8 cellular contexts compared by ENCODE assay signal in the genomic region with DNA sequence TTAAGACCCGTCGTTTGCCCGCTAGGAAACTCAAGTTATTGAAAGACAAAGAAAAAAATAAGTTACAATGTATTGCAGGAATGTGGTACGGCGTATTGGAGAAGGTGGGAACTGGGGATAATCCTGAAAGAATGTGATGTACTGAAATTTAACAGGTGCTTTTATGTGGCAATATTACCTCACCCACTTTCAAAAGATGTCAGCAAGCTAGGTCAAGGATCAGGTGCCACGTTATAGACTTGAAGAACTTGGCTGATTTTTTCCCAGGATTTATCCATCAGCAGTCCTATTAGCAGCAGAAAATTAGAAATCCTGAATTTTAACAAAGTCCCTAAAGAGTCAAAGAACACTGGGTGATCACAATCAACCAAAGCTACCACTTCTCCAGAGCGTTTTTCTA. TPM values are rescaled to one million over a fixed set of nuclear protein-coding genes. Genes with fewer than 3 reads are reported as not detected.
A peak's percentile ranks its signal among the peaks of the same experiment; 100 is the strongest.
DNase-seq lines count a peak whose midpoint lies in the region; ATAC-seq and TF ChIP-seq lines count a peak whose summit lies in the region.
"Not testable (repeated sequence)": the region's sequence is repeated elsewhere in the genome, so short reads cannot be mapped to it uniquely, and the experiment has no call there.

No MANE protein-coding gene starts in this region.

- not testable (repeated sequence) for H2BK5ac ChIP-seq in mesendoderm (ENCODE audit: low read length)

- DNase-seq in ACHN: peak; percentile 38
- peak; percentile 17 for DNase-seq in GM13977 (ENCODE audit: low spot score)
- DNase-seq in M059J (ENCODE audit: low read depth): peak; percentile 28
- not testable (repeated sequence) for DNase-seq in WTC11 (ENCODE audit: low spot score); breast epithelium (ENCODE audit: low spot score in 2 of 2); mesendoderm

- H3K36me3 ChIP-seq in breast epithelium; gastroesophageal sphincter; mesendoderm (ENCODE audit: control insufficient read depth, insufficient read depth, low read length); skeletal muscle satellite cell (ENCODE audit: insufficient read depth, low read length): not testable (repeated sequence)

- not testable (repeated sequence) for H2AK5ac ChIP-seq in mesendoderm (ENCODE audit: low read length)

- not testable (repeated sequence) for H3K4ac ChIP-seq in mesendoderm (ENCODE audit: low read depth, low read length)

- H3K4me3 ChIP-seq in breast epithelium: peak overlapping the region; percentile 75 to 87 (median 84)
- peak overlapping the region; percentile 70 to 100 for H3K4me3 ChIP-seq in gastroesophageal sphincter
- peak overlapping the region; percentile 85 for H3K4me3 ChIP-seq in mesendoderm (ENCODE audit: low read length)
- H3K4me3 ChIP-seq in skeletal muscle satellite cell (ENCODE audit: low read length): peak overlapping the region; percentile 79

- intact Hi-C loops in breast epithelium (cut with DNase I; ENCODE audit: low total_unique reads): not testable (repeated sequence)

- POLR2A ChIA-PET in WTC11 (lab: Charles Lee): interaction anchor here (0.6 kb wide), 1 partner anchor 236 kb away, joined by 4 read pairs; no protein-coding TSS in a partner anchor

- H3K4me2 ChIP-seq in mesendoderm (ENCODE audit: low read length) (peak overlapping the region; percentile 79), skeletal muscle satellite cell (ENCODE audit: low read length) (peak overlapping the region; percentile 72)

- not testable (repeated sequence) for TF ChIP-seq EP300 in gastroesophageal sphincter (IDR thresholded peaks at IDR 0.05)

- peak overlapping the region; percentile 98 for H3K27ac Mint-ChIP-seq in WTC11

- H3K23ac ChIP-seq in mesendoderm (ENCODE audit: low read length): not testable (repeated sequence)

- not testable (repeated sequence) for TF ChIP-seq POLR2A in breast epithelium (IDR thresholded peaks at IDR 0.05); gastroesophageal sphincter (IDR thresholded peaks at IDR 0.05)

- H3K4me1 Mint-ChIP-seq in WTC11: peaks cover 18% of the 10 kb centered on the region

- not testable (repeated sequence) for H3K9me3 Mint-ChIP-seq in WTC11

- H3K79me2 ChIP-seq in mesendoderm (ENCODE audit: control insufficient read depth, insufficient read depth, low read length): not testable (repeated sequence)

- H3K79me1 ChIP-seq in mesendoderm (ENCODE audit: low read length): not testable (repeated sequence)

- not testable (repeated sequence) for TF ChIP-seq CTCF in GM13977 (IDR thresholded peaks at IDR 0.05; ENCODE audit: extremely low read depth, insufficient read depth, missing control alignments); WTC11 (IDR thresholded peaks at IDR 0.05); breast epithelium (IDR thresholded peaks at IDR 0.05); gastroesophageal sphincter (IDR thresholded peaks at IDR 0.05)

- not testable (repeated sequence) for H2BK15ac ChIP-seq in mesendoderm (replicated peaks; ENCODE audit: low read depth)

- H3K9me3 ChIP-seq in breast epithelium; gastroesophageal sphincter; skeletal muscle satellite cell (replicated peaks; ENCODE audit: low read length): not testable (repeated sequence)

- H3K27me3 ChIP-seq in breast epithelium; gastroesophageal sphincter; mesendoderm (ENCODE audit: insufficient read depth, low read length, poor library complexity); skeletal muscle satellite cell (ENCODE audit: control insufficient read depth, insufficient read depth, low read length): not testable (repeated sequence)

- peak overlapping the region; percentile 90 for H3K18ac ChIP-seq in mesendoderm (ENCODE audit: low read length)

- peak overlapping the region; percentile 96 for H3K4me3 Mint-ChIP-seq in WTC11

- CTCF ChIA-PET in WTC11 (lab: Charles Lee): not testable (repeated sequence)

- H3K36me3 Mint-ChIP-seq in WTC11: not testable (repeated sequence)

- not testable (repeated sequence) for H4K8ac ChIP-seq in mesendoderm (ENCODE audit: low read depth, low read length)

- not testable (repeated sequence) for H2BK120ac ChIP-seq in mesendoderm (ENCODE audit: low read depth, low read length)

- 0 to 12% methylated on average over 6 to 7 of the region's 7 CpGs for WGBS in gastroesophageal sphincter (ENCODE audit: low coverage in 1 of 2), 2 donors
- no CpG with 5 or more reads among the region's 7 CpGs for WGBS in mesendoderm (ENCODE audit: extremely low coverage, insufficient coverage, low lambda C conversion rate)

- H3K4me1 ChIP-seq in breast epithelium; mesendoderm (ENCODE audit: control insufficient read depth, low read depth, low read length): not testable (repeated sequence)
- peaks cover 0 to 22% (median 6%) of the 10 kb centered on the region in 3 donors for H3K4me1 ChIP-seq in gastroesophageal sphincter
- peaks cover 23% of the 10 kb centered on the region for H3K4me1 ChIP-seq in skeletal muscle satellite cell (ENCODE audit: control insufficient read depth, insufficient read depth, low read length)

- in situ Hi-C loops in ACHN (cut with HindIII; ENCODE audit: low pct_ligation_motif_present, low pct_unique_long_range_greater_than_20kb, low sequenced_read_pairs); GM13977 (cut with MboI; ENCODE audit: low pct_unique_long_range_greater_than_20kb, low sequenced_read_pairs, unreplicated experiment): not testable (repeated sequence)

- H3K9ac ChIP-seq in mesendoderm (ENCODE audit: low read length) (peak overlapping the region; percentile 95), skeletal muscle satellite cell (ENCODE audit: low read depth, low read length) (peak overlapping the region; percentile 96)

- H3K27ac ChIP-seq in breast epithelium: peak overlapping the region; percentile 95 to 96
- peak overlapping the region; percentile 87 to 94 (median 90) for H3K27ac ChIP-seq in gastroesophageal sphincter
- peak overlapping the region; percentile 99 for H3K27ac ChIP-seq in mesendoderm (ENCODE audit: low read depth, low read length)

- H3K27me3 Mint-ChIP-seq in WTC11 (ENCODE audit: low read depth): not testable (repeated sequence)

- ATAC-seq in WTC11, gastroesophageal sphincter: not testable (repeated sequence)

- H4K5ac ChIP-seq in mesendoderm (ENCODE audit: low read length): not testable (repeated sequence)

- peak overlapping the region; percentile 99 for H3K56ac ChIP-seq in mesendoderm (ENCODE audit: low read length)

RNA-seq across cellular contexts. Expression of a gene that starts 0.6 kb away (rescaled TPM):
- total RNA-seq in M059J (2014; rRNA removed; shearing (Covaris generic)): 53.3 and 67.0 TPM in 2 replicates
- 9.5 to 11.5 TPM (median 9.9 TPM) in 3 replicates for total RNA-seq in WTC11 (2021)
- 10 to 100 TPM; 29.2 to 37.8 (median 32.3) TPM for total RNA-seq in breast epithelium
- 10 to 100 TPM; 25.4 to 38.8 (median 26.0) TPM for total RNA-seq in gastroesophageal sphincter
- 11.7 TPM for polyA plus RNA-seq in mesendoderm (2013, experiment 1 of 2)
- polyA plus RNA-seq in mesendoderm (2013, experiment 2 of 2): 12.1 TPM
- 66.6 and 79.3 TPM in 2 replicates for total RNA-seq in skeletal muscle satellite cell (2012; rRNA removed)
